ENCODE assay signal across 19 cellular contexts in the genomic region with DNA sequence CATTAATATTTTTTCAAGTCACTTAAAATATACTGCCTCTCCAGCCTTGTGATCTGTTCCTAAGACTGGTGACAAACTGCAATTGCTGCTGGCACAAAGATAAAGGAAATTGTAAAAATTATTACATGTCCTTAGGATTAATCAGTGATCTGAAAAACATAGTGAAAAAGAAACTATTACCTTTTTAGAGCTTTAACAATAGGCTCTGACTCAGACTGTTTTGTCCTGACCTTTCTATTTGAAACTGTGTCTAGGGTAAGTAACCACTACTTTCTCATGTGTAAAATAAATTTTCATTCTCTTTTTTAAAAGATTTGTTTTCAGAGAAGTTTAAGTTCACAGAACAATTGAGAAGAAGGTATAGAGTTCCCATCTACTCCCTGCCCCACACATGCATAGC.
"Had no signal": no experiment of that assay in that cellular context is flagged by ENCODE, and none has a peak within 500 bp of the region (broad histone marks: within the 10 kb centered on the region; RNA-seq: fewer than 3 reads in every experiment).

No MANE protein-coding gene starts in this region.

- H3K36me3 Mint-ChIP-seq: naive thymus-derived CD4-positive, alpha-beta T cell; stimulated activated effector memory CD8-positive, alpha-beta T cell treated with anti-CD3 and anti-CD28 coated beads, Interleukin-12 subunit alpha, Interleukin-12 subunit beta, amount 100 ng/mL, for 72 hours; type B pancreatic cell had no signal

- H3K4me1 Mint-ChIP-seq: naive thymus-derived CD4-positive, alpha-beta T cell; nephron progenitor cell; stimulated activated effector memory CD8-positive, alpha-beta T cell treated with anti-CD3 and anti-CD28 coated beads, Interleukin-12 subunit alpha, Interleukin-12 subunit beta, amount 100 ng/mL, for 72 hours had no signal

- ATAC-seq: heart right ventricle; naive thymus-derived CD4-positive, alpha-beta T cell; right lobe of liver; stimulated activated effector memory CD8-positive, alpha-beta T cell treated with anti-CD3 and anti-CD28 coated beads, Interleukin-12 subunit alpha, Interleukin-12 subunit beta, amount 100 ng/mL, for 72 hours; stimulated activated naive CD8-positive, alpha-beta T cell treated with anti-CD3 and anti-CD28 coated beads, Interleukin-15, Interleukin-2, amounts not matched to agents 100 U/mL and 50 U/mL, for 24 hours had no signal

- H3K27ac Mint-ChIP-seq: dendritic cell treated with granulocyte-macrophage colony-stimulating factor and Interleukin-4, amounts not matched to agents 40 ng/mL and 50 ng/mL, for 4 days; naive thymus-derived CD4-positive, alpha-beta T cell; stimulated activated effector memory CD8-positive, alpha-beta T cell treated with anti-CD3 and anti-CD28 coated beads, Interleukin-12 subunit alpha, Interleukin-12 subunit beta, amount 100 ng/mL, for 72 hours; type B pancreatic cell had no signal

- H3K9me3 Mint-ChIP-seq: dendritic cell treated with granulocyte-macrophage colony-stimulating factor and Interleukin-4, amounts not matched to agents 40 ng/mL and 50 ng/mL, for 4 days; nephron progenitor cell; type B pancreatic cell had no signal

- DNase-seq: erythroblast; heart right ventricle; hypothalamus; kidney glomerular epithelial cell; mammary epithelial cell; naive thymus-derived CD4-positive, alpha-beta T cell; nephron progenitor cell; retina; right lobe of liver; stimulated activated CD4-positive, alpha-beta T cell treated with anti-CD3 and anti-CD28 coated beads, Interleukin-4, amount 100 ng/mL, for 1 hour; stimulated activated CD8-positive, alpha-beta memory T cell treated with anti-CD3 and anti-CD28 coated beads, Interleukin-4, amount 100 ng/mL, for 48 hours; stimulated activated naive CD8-positive, alpha-beta T cell treated with anti-CD3 and anti-CD28 coated beads, Interleukin-15, Interleukin-2, amounts not matched to agents 100 U/mL and 50 U/mL, for 24 hours; thyroid gland had no signal

- H3K4me3 Mint-ChIP-seq: dendritic cell treated with granulocyte-macrophage colony-stimulating factor and Interleukin-4, amounts not matched to agents 40 ng/mL and 50 ng/mL, for 4 days; naive thymus-derived CD4-positive, alpha-beta T cell; nephron progenitor cell; stimulated activated effector memory CD8-positive, alpha-beta T cell treated with anti-CD3 and anti-CD28 coated beads, Interleukin-12 subunit alpha, Interleukin-12 subunit beta, amount 100 ng/mL, for 72 hours; type B pancreatic cell had no signal

- FAIRE-seq: frontal cortex, islet of Langerhans, urothelium cell line had no signal

- H3K27me3 Mint-ChIP-seq: dendritic cell treated with granulocyte-macrophage colony-stimulating factor and Interleukin-4, amounts not matched to agents 40 ng/mL and 50 ng/mL, for 4 days had no signal
